In genomic region chr9:119227422-119227821, GRCh38 we compare ENCODE assay signal across 8 cellular contexts.
"Had no signal": no experiment of that assay in that cellular context is flagged by ENCODE, and none has a peak within 500 bp of the region (broad histone marks: within the 10 kb centered on the region; RNA-seq: fewer than 3 reads in every experiment).

No MANE protein-coding gene starts in this region.

- H3K9me3 ChIP-seq: HAP-1 had no signal

- ATAC-seq: GM23338, HCT116 had no signal

- H3K27ac Mint-ChIP-seq: GM23338, HFFc6 had no signal

- DNase-seq: GOT3, H7, H9, HCEC 1CT, HFFc6 had no signal

- H3K36me3 ChIP-seq: HAP-1 had no signal

- H3K4me3 ChIP-seq: GM23338, HAP-1 had no signal

- H2AFZ ChIP-seq: GM23338 had no signal

- H3K4me1 ChIP-seq: HAP-1 had no signal

- H3K9me3 Mint-ChIP-seq: GM23338, H9 had no signal

- H3K4me2 ChIP-seq: GM23338 had no signal
